Comparison of ENCODE assay signal across 11 cellular contexts in the genomic region with DNA sequence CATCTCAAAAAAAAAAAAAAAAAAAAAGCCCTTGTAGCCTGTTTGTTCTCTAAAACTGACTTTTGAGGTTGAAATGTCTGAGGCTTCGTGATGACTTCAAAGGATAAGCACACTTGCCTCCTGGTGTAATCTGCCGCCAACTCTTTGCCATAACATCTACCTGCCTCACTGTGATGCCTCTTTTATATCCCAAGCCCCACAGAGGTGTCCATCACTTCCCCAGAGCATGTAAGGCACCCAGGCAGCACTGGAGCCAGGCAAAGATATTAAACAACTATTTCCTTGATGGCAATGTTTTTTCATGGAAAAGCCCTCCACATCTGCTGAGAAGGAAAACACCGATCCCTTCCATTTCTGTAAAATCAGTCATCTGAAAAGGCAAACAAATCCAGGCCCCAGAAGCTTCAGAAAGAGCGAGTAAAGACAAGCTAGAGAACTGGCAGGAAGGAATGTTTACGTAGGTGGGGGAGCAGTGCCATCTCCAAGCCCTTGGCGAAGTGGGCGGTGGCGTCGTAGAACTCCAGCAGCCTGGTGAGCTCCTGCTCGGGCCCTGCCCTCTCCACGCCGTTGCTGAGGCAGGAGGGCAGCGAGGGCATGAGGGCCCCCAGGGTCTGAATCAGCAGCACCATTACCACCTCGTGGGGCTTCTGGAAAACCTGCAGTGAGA. TPM values are rescaled to one million over a fixed set of nuclear protein-coding genes. Genes with fewer than 3 reads are reported as not detected.
DNase-seq lines count a peak whose midpoint lies in the region; ATAC-seq and TF ChIP-seq lines count a peak whose summit lies in the region.
"Had no signal": no experiment of that assay in that cellular context is flagged by ENCODE, and none has a peak within 500 bp of the region (broad histone marks: within the 10 kb centered on the region; RNA-seq: fewer than 3 reads in every experiment).

No MANE protein-coding gene starts in this region.

- peaks cover 23% of the 10 kb centered on the region for H3K4me1 Mint-ChIP-seq in MCF 10A (ENCODE audit: insufficient read depth, unreplicated experiment)
- H3K4me1 Mint-ChIP-seq in activated CD4-positive, alpha-beta memory T cell treated with anti-CD3 and anti-CD28 coated beads, Interleukin-2, amount 10 ng/mL, durations not matched to agents 7 days and 5 days, result no peaks in the 10 kb centered on the region
- H3K4me1 Mint-ChIP-seq: CD8-positive, alpha-beta memory T cell had no signal

- H3K4me1 ChIP-seq in muscle layer of colon (ENCODE audit: insufficient read depth, low read length), result peaks cover 18% of the 10 kb centered on the region

- no peak for DNase-seq in AG04450 (ENCODE audit: low read depth, low spot score)
- peak; percentile 27 for DNase-seq in NCI-H187 treated with DMSO at 0.1 percent for 48 hours (lab: John Stamatoyannopoulos, UW)
- peak; percentile 92 for DNase-seq in MCF 10A (ENCODE audit: unreplicated experiment)
- DNase-seq in NCI-H1930 (lab: John Stamatoyannopoulos, UW), result no peak
- DNase-seq in activated CD4-positive, alpha-beta memory T cell treated with anti-CD3 and anti-CD28 coated beads, Interleukin-2, amount 10 ng/mL, durations not matched to agents 7 days and 5 days, result no peak
- no peak for DNase-seq in stimulated activated CD4-positive, alpha-beta T cell treated with anti-CD3 and anti-CD28 coated beads, Interleukin-1b, Interleukin-23, amount 100 ng/mL, for 48 hours
- DNase-seq: activated gamma-delta T cell; CD8-positive, alpha-beta memory T cell had no signal

- H3K27ac ChIP-seq in AG04450 (ENCODE audit: low read depth, low read length) (peak overlapping the region; percentile 93), muscle layer of colon (ENCODE audit: low read depth, low read length) (peak overlapping the region; percentile 88)

- no peak for ATAC-seq in HG03520 (IDR thresholded peaks at IDR 0.05; ENCODE audit: unreplicated experiment)

- H3K4me3 Mint-ChIP-seq in MCF 10A (ENCODE audit: unreplicated experiment), result peak overlapping the region; percentile 54
- H3K4me3 Mint-ChIP-seq in activated CD4-positive, alpha-beta memory T cell treated with anti-CD3 and anti-CD28 coated beads, Interleukin-2, amount 10 ng/mL, durations not matched to agents 7 days and 5 days, result no peak overlapping the region
- H3K4me3 Mint-ChIP-seq: CD8-positive, alpha-beta memory T cell; T-helper 2 cell treated with Interferon-gamma antibody and Interleukin-4, amounts not matched to agents 5 μg/mL and 100 μg/mL, for 36 hours had no signal

- BruUV-seq in MCF 10A (replicated peaks; lab: Mats Ljungman, UMichigan), result TSS peak; percentile 82

- H3K9me3 ChIP-seq in AG04450 (ENCODE audit: control insufficient read depth, insufficient read depth, low read length), result no peaks in the 10 kb centered on the region
- H3K9me3 ChIP-seq in muscle layer of colon (ENCODE audit: low read length), result no peaks in the 10 kb centered on the region

- intact Hi-C loops in MCF 10A (cut with micrococcal nuclease), result loop anchor here (5.0 kb wide), 1 partner anchor 167 kb away; no protein-coding TSS in a partner anchor

- H3K9ac ChIP-seq in muscle layer of colon (ENCODE audit: low read length), result no peak overlapping the region

- peak overlapping the region; percentile 81 for H3K27ac Mint-ChIP-seq in MCF 10A (ENCODE audit: low read depth, unreplicated experiment)
- H3K27ac Mint-ChIP-seq in activated CD4-positive, alpha-beta memory T cell treated with anti-CD3 and anti-CD28 coated beads, Interleukin-2, amount 10 ng/mL, durations not matched to agents 7 days and 5 days, result no peak overlapping the region
- H3K27ac Mint-ChIP-seq: CD8-positive, alpha-beta memory T cell; T-helper 2 cell treated with Interferon-gamma antibody and Interleukin-4, amounts not matched to agents 5 μg/mL and 100 μg/mL, for 36 hours had no signal

- H3K27me3 Mint-ChIP-seq in MCF 10A (ENCODE audit: insufficient read depth, unreplicated experiment), result no peaks in the 10 kb centered on the region
- no peaks in the 10 kb centered on the region for H3K27me3 Mint-ChIP-seq in activated CD4-positive, alpha-beta memory T cell treated with anti-CD3 and anti-CD28 coated beads, Interleukin-2, amount 10 ng/mL, durations not matched to agents 7 days and 5 days
- H3K27me3 Mint-ChIP-seq: CD8-positive, alpha-beta memory T cell had no signal

- H3K27me3 ChIP-seq in AG04450 (ENCODE audit: control insufficient read depth, insufficient read depth, low read length), result no peaks in the 10 kb centered on the region
- no peaks in the 10 kb centered on the region for H3K27me3 ChIP-seq in muscle layer of colon (ENCODE audit: control insufficient read depth in 1 of 2, insufficient read depth in 2 of 2, low read length in 2 of 2)

- CTCF ChIA-PET in AG04450 (lab: Charles Lee), result interaction anchor here (0.6 to 4.8 kb wide), 2 partner anchors 10 kb away, joined by 3 to 93 read pairs; no protein-coding TSS in a partner anchor
- CTCF ChIA-PET in MCF 10A (lab: Yijun Ruan, JAX), result interaction anchor here (0.6 to 4.8 kb wide), 21 partner anchors 10 to 378 kb away, joined by 3 to 81 read pairs (median 3); a partner anchor contains a TSS
- CTCF ChIA-PET in activated CD4-positive, alpha-beta memory T cell treated with anti-CD3 and anti-CD28 coated beads, Interleukin-2, amount 10 ng/mL, durations not matched to agents 7 days and 5 days (lab: Charles Lee), result interaction anchor here (4.5 kb wide), 1 partner anchor 10 kb away, joined by 32 read pairs; no protein-coding TSS in a partner anchor

- peaks cover 17% of the 10 kb centered on the region for H3K36me3 Mint-ChIP-seq in MCF 10A (ENCODE audit: insufficient read depth, unreplicated experiment)
- peaks cover 10% of the 10 kb centered on the region for H3K36me3 Mint-ChIP-seq in activated CD4-positive, alpha-beta memory T cell treated with anti-CD3 and anti-CD28 coated beads, Interleukin-2, amount 10 ng/mL, durations not matched to agents 7 days and 5 days (ENCODE audit: low read depth)

- TF ChIP-seq CTCF in AG04450 (IDR thresholded peaks at IDR 0.05; ENCODE audit: low read depth, low read length) (no peak), MCF 10A (IDR thresholded peaks at IDR 0.05; ENCODE audit: unreplicated experiment) (no peak)

- POLR2A ChIA-PET in AG04450 (lab: Yijun Ruan, JAX) (interaction anchor here (0.6 to 1.4 kb wide), 4 partner anchors 9 to 1022 kb away, joined by 3 to 10 read pairs (median 4); no protein-coding TSS in a partner anchor), MCF 10A (lab: Yijun Ruan, JAX) (interaction anchor here (0.6 to 3.8 kb wide), 37 partner anchors 10 to 282 kb away, joined by 3 to 84 read pairs (median 6); a partner anchor contains a TSS)
- POLR2A ChIA-PET in activated CD4-positive, alpha-beta memory T cell treated with anti-CD3 and anti-CD28 coated beads, Interleukin-2, amount 10 ng/mL, durations not matched to agents 7 days and 5 days (lab: Charles Lee), result no interaction called here

- H3K36me3 ChIP-seq in muscle layer of colon (ENCODE audit: insufficient read depth, low read length), result no peaks in the 10 kb centered on the region

- H3K4me3 ChIP-seq in AG04450 (ENCODE audit: low read depth, low read length) (no peak overlapping the region), muscle layer of colon (ENCODE audit: low read depth in 1 of 2, low read length in 2 of 2) (no peak overlapping the region)

- no peaks in the 10 kb centered on the region for H3K9me3 Mint-ChIP-seq in MCF 10A (ENCODE audit: unreplicated experiment)
- no peaks in the 10 kb centered on the region for H3K9me3 Mint-ChIP-seq in activated CD4-positive, alpha-beta memory T cell treated with anti-CD3 and anti-CD28 coated beads, Interleukin-2, amount 10 ng/mL, durations not matched to agents 7 days and 5 days
- H3K9me3 Mint-ChIP-seq: CD8-positive, alpha-beta memory T cell; T-helper 2 cell treated with Interferon-gamma antibody and Interleukin-4, amounts not matched to agents 5 μg/mL and 100 μg/mL, for 36 hours had no signal

RNA-seq across cellular contexts. Expression of a gene that starts 28.6 kb away (rescaled TPM):
- polyA plus RNA-seq in AG04450 (2011; rRNA removed), result 19.6 and 24.5 TPM in 2 replicates
- 24.4 and 28.9 TPM in 2 replicates for polyA minus RNA-seq in AG04450 (2011; rRNA and poly(A)+ RNA removed)
- 10.0 and 16.7 TPM in 2 replicates for total RNA-seq in MCF 10A (2022)
- 10 to 100 TPM; 18.0 to 19.0 TPM for total RNA-seq in activated CD4-positive, alpha-beta memory T cell treated with anti-CD3 and anti-CD28 coated beads, Interleukin-2, amount 10 ng/mL, durations not matched to agents 7 days and 5 days

Comparison
In these comparisons a context has a peak if more than half of its experiments do, and no peak if none do; other contexts are left out.
1. DNase-seq: peak in NCI-H187 treated with DMSO at 0.1 percent for 48 hours (single experiment) and MCF 10A (single experiment); none in AG04450 (single experiment), NCI-H1930 (0 of 2), activated CD4-positive, alpha-beta memory T cell treated with anti-CD3 and anti-CD28 coated beads, Interleukin-2, amount 10 ng/mL, durations not matched to agents 7 days and 5 days (single experiment) and stimulated activated CD4-positive, alpha-beta T cell treated with anti-CD3 and anti-CD28 coated beads, Interleukin-1b, Interleukin-23, amount 100 ng/mL, for 48 hours (single experiment).